8 cellular contexts compared by ENCODE assay signal in the genomic region with DNA sequence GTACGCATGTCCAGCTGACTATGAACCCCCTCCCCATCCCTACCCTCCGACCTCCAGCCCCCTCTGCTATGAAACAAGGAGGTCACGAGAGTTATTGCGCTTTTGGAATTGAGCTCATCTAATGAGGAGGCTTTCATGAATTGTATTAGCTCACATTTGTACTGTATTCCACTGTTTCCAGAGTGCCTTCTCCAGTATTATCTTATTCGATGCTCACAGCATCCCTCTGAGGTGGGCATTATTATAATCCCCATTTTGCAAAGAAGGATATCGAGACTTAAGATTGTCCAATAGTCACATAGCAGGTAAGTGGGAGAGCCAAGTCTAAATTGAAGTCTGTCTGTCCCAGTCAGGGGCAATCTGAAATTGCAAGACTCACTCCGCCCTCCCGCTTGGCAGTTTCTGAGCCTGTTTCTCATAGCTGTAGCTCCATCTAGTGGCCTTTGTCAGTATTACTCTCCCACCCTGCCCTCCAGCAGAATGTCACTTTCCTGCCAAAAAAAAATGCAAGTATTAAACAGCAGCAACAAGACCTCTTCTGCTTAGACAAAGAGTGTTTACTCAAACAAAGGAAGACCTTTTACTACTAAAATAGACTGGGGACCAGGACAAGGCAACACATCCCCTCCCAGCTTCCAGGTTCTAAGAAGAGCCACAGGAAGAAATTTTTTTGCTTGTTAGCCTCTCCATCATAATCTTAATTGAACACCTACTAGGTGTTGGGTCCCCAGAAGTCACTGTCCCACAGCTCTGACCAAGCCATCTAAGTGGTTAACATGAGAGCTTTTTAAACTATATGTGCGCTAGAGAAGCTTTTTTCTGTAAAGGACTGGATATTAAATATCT. TPM values are rescaled to one million over a fixed set of nuclear protein-coding genes. Genes with fewer than 3 reads are reported as not detected.
DNase-seq lines count a peak whose midpoint lies in the region; ATAC-seq, FAIRE-seq and TF ChIP-seq lines count a peak whose summit lies in the region.

No MANE protein-coding gene starts in this region.

- peak; percentile 96 for FAIRE-seq in GM12892 (lab: Jason Lieb, UNC)

- no peak for TF ChIP-seq POLR2A in GM12892 (IDR thresholded peaks at IDR 0.05; ENCODE audit: low read depth, low read length)

- no peak for ATAC-seq in HG02840 (IDR thresholded peaks at IDR 0.05; ENCODE audit: low FRiP score, unreplicated experiment)

- intact Hi-C loops in activated naive CD4-positive, alpha-beta T cell treated with anti-CD3 and anti-CD28 coated beads for 36 hours (cut with micrococcal nuclease): loop anchor here (1.0 to 10.0 kb wide), 4 partner anchors 101 to 1138 kb away; no protein-coding TSS in a partner anchor
- intact Hi-C loops in posterior vena cava (cut with DNase I): no loop called here

- H3K27me3 Mint-ChIP-seq in activated naive CD4-positive, alpha-beta T cell treated with anti-CD3 and anti-CD28 coated beads for 36 hours (ENCODE audit: low read depth): peaks cover 28% of the 10 kb centered on the region

- DNase-seq in 8988T (peak; percentile 27), GM12892 (ENCODE audit: insufficient read length) (peak; percentile 15), M059J (ENCODE audit: low read depth) (peak; percentile 47), SIG-M5 treated with dmso at 0.1 percent for 504 hours (lab: John Stamatoyannopoulos, UW; ENCODE audit: unreplicated experiment) (peak; percentile 72), glomerular visceral epithelial cell (ENCODE audit: extremely low spot score) (peak; percentile 54), posterior vena cava (ENCODE audit: low spot score) (peak; percentile 81)
- peak; percentile 73 for DNase-seq in activated naive CD4-positive, alpha-beta T cell treated with anti-CD3 and anti-CD28 coated beads for 36 hours

- no peaks in the 10 kb centered on the region for H3K4me1 Mint-ChIP-seq in activated naive CD4-positive, alpha-beta T cell treated with anti-CD3 and anti-CD28 coated beads for 36 hours (ENCODE audit: low read depth)

- H3K9me3 Mint-ChIP-seq in activated naive CD4-positive, alpha-beta T cell treated with anti-CD3 and anti-CD28 coated beads for 36 hours: no peaks in the 10 kb centered on the region

- H3K27ac Mint-ChIP-seq in activated naive CD4-positive, alpha-beta T cell treated with anti-CD3 and anti-CD28 coated beads for 36 hours: no peak overlapping the region

- CTCF ChIA-PET in activated naive CD4-positive, alpha-beta T cell treated with anti-CD3 and anti-CD28 coated beads for 36 hours (lab: Charles Lee): interaction anchor here (0.7 to 7.5 kb wide), 12 partner anchors 9 to 557 kb away, joined by 3 to 100 read pairs (median 4); no protein-coding TSS in a partner anchor

- no peak overlapping the region for H3K4me3 Mint-ChIP-seq in activated naive CD4-positive, alpha-beta T cell treated with anti-CD3 and anti-CD28 coated beads for 36 hours

- no peaks in the 10 kb centered on the region for H3K36me3 Mint-ChIP-seq in activated naive CD4-positive, alpha-beta T cell treated with anti-CD3 and anti-CD28 coated beads for 36 hours (ENCODE audit: low read depth)

RNA-seq across cellular contexts. Expression of a gene that starts 48.6 kb away (rescaled TPM):
- polyA plus RNA-seq in GM12892 (2012; ENCODE audit: missing spikeins): not detected
- total RNA-seq in M059J (2014; rRNA removed; shearing (Covaris generic)): not detected in 2 replicates
- not detected for total RNA-seq in activated naive CD4-positive, alpha-beta T cell treated with anti-CD3 and anti-CD28 coated beads for 36 hours
- 1 to 10 TPM in 1 of 2 donors, under 1 TPM in 1; 0.90 to 1.2 TPM for total RNA-seq in posterior vena cava

Comparison
In these comparisons a context has a peak if more than half of its experiments do, and no peak if none do; other contexts are left out.
1. DNase-seq: peak in every context shown above with its lines; median percentile 81 in posterior vena cava; 73 in activated naive CD4-positive, alpha-beta T cell treated with anti-CD3 and anti-CD28 coated beads for 36 hours; 72 in SIG-M5 treated with dmso at 0.1 percent for 504 hours; 54 in glomerular visceral epithelial cell; 47 in M059J; 27 in 8988T; 15 in GM12892.